Comparison of ENCODE assay signal across 16 cellular contexts in the genomic region with DNA sequence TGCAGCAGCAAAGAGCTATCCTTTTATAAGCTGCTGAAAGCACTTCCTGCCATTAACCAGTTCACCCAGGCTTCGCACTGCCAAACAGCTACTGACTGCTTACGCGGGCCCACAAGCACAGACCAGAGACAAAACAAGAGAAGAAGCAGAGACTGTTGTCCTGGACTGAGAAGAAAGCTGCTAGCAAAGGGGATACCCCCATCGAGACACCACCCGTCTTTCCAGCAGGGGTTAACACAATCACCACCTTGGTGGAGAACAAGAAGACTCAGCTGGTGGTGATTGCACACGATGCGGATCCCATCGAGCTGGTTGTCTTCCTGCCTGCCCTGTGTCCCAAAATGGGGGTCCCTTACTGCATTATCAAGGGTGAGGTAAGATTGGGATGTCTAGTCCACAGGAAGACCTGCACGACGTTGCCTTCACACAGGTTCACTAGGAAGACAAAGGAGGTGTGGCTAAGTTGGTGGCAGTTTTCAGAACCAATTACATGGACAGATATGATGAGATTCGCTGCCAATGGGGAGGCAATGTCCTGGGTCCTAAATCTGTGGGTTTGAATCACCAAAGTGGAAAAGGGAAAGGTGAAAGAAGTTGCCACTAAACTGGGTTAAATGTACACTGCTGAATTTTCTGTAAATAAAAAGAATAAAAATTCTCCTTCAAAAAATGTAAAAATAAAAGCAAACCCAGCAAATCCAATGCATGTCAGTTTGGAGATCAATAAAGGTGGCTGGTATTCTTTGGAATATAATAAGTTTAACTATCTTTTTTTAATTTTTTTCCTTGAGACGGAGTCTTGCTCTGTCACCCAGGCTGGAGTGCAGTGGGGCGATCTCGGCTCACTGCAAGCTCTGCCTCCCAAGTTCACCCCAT. TPM values are rescaled to one million over a fixed set of nuclear protein-coding genes. Genes with fewer than 3 reads are reported as not detected.
DNase-seq lines count a peak whose midpoint lies in the region; ATAC-seq, FAIRE-seq and TF ChIP-seq lines count a peak whose summit lies in the region.
"Had no signal": no experiment of that assay in that cellular context is flagged by ENCODE, and none has a peak within 500 bp of the region (broad histone marks: within the 10 kb centered on the region; RNA-seq: fewer than 3 reads in every experiment).

No MANE protein-coding gene starts in this region.

- DNase-seq in CD14-positive monocyte (ENCODE audit: low spot score) = no peak
- no peak for DNase-seq in bronchial epithelial cell (ENCODE audit: low read depth)
- DNase-seq in naive B cell = no peak
- DNase-seq in HFFc6 = no peak
- no peak for DNase-seq in adrenal gland
- DNase-seq in SK-N-DZ (ENCODE audit: low spot score) = no peak
- DNase-seq: activated T-cell treated with anti-CD3 and anti-CD28 coated beads for 4 hours; aorta; effector CD4-positive, alpha-beta T cell; posterior cingulate gyrus had no signal

- H3K36me3 ChIP-seq in ES-I3 (ENCODE audit: insufficient read depth, low read length) = no peaks in the 10 kb centered on the region
- H3K36me3 ChIP-seq in bronchial epithelial cell (ENCODE audit: control insufficient read depth, insufficient read depth, low read length) = no peaks in the 10 kb centered on the region
- no peaks in the 10 kb centered on the region for H3K36me3 ChIP-seq in adrenal gland (replicated peaks in 1 of 2)

- TF ChIP-seq POLR2A in adrenal gland (IDR thresholded peaks at IDR 0.05) = no peak

- H3K36me3 Mint-ChIP-seq in CD14-positive monocyte (peaks cover 16 to 21% of the 10 kb centered on the region in 2 donors), naive B cell (peaks cover 0 to 15% of the 10 kb centered on the region in 2 donors), HFFc6 (ENCODE audit: low read depth) (no peaks in the 10 kb centered on the region)
- H3K36me3 Mint-ChIP-seq: stimulated activated effector memory CD8-positive, alpha-beta T cell treated with anti-CD3 and anti-CD28 coated beads, Interleukin-12 subunit alpha, Interleukin-12 subunit beta, amount 100 ng/mL, for 72 hours had no signal

- H3K9me3 Mint-ChIP-seq in CD14-positive monocyte (peaks cover 0 to 4% (median 0%) of the 10 kb centered on the region in 7 donors), naive B cell (peaks cover 0 to 4% (median 0%) of the 10 kb centered on the region in 7 donors), HFFc6 (no peaks in the 10 kb centered on the region)
- H3K9me3 Mint-ChIP-seq: stimulated activated effector memory CD8-positive, alpha-beta T cell treated with anti-CD3 and anti-CD28 coated beads, Interleukin-12 subunit alpha, Interleukin-12 subunit beta, amount 100 ng/mL, for 72 hours had no signal

- H3K4me3 ChIP-seq in bronchial epithelial cell (ENCODE audit: low read depth, low read length) (no peak overlapping the region), adrenal gland (peak overlapping the region in 1 of 4 donors; percentile 84)

- WGBS in adrenal gland, 4 donors = 69 to 76% (median 75%) methylated on average over 14 of the region's 14 CpGs

- peak; percentile 40 for FAIRE-seq in bronchial epithelial cell (lab: Jason Lieb, UNC)
- FAIRE-seq: frontal cortex, keratinocyte had no signal

- H3K27me3 ChIP-seq in bronchial epithelial cell (ENCODE audit: control insufficient read depth, insufficient read depth, low read length) (no peaks in the 10 kb centered on the region), adrenal gland (no peaks in the 10 kb centered on the region)

- H3K4me1 ChIP-seq in ES-I3 (ENCODE audit: insufficient read depth, low read length) (no peaks in the 10 kb centered on the region), adrenal gland (replicated peaks in 1 of 2) (peaks cover 0 to 6% of the 10 kb centered on the region in 2 donors)

- H3K27ac Mint-ChIP-seq in CD14-positive monocyte (peak overlapping the region in 2 of 7 donors; percentile 5 to 21), naive B cell (peak overlapping the region in 3 of 6 donors; percentile 27 to 67 (median 56)), HFFc6 (no peak overlapping the region)

- no peak overlapping the region for H3K27ac ChIP-seq in adrenal gland

- intact Hi-C loops in CD14-positive monocyte (cut with micrococcal nuclease) = no loop called here
- intact Hi-C loops in adrenal gland (cut with DNase I) = no loop called here

- H3K9ac ChIP-seq in ES-I3 (ENCODE audit: low read depth, low read length) = peak overlapping the region; percentile 10; the same call in 1 of the 2 replicates

- no peak for TF ChIP-seq CTCF in CD14-positive monocyte (IDR thresholded peaks at IDR 0.05)
- TF ChIP-seq CTCF in bronchial epithelial cell (IDR thresholded peaks at IDR 0.05; ENCODE audit: insufficient read depth, low read length, severe bottlenecking) = no peak
- TF ChIP-seq CTCF in HFFc6 (IDR thresholded peaks at IDR 0.05) = no peak
- no peak for TF ChIP-seq CTCF in adrenal gland (IDR thresholded peaks at IDR 0.05)

- peaks cover 41% of the 10 kb centered on the region for H3K4me1 Mint-ChIP-seq in CD14-positive monocyte
- H3K4me1 Mint-ChIP-seq in naive B cell = peaks cover 32 to 43% (median 38%) of the 10 kb centered on the region in 3 donors
- H3K4me1 Mint-ChIP-seq in HFFc6 (ENCODE audit: low read depth) = peaks cover 13% of the 10 kb centered on the region

- H3K9me3 ChIP-seq in ES-I3 (ENCODE audit: control insufficient read depth, insufficient read depth, low read length) (no peaks in the 10 kb centered on the region), adrenal gland (replicated peaks in 1 of 3) (no peaks in the 10 kb centered on the region)

- ATAC-seq in naive B cell (ENCODE audit: low read depth in 2 of 2) (no peak), GM18519 (IDR thresholded peaks at IDR 0.05; ENCODE audit: low FRiP score, unreplicated experiment) (no peak)
- ATAC-seq: activated CD4-positive, CD25-positive, alpha-beta regulatory T cell treated with anti-CD3 and anti-CD28 coated beads, Interleukin-2, amount 50 U/mL, for 24 hours had no signal

- peaks cover 0 to 1% (median 1%) of the 10 kb centered on the region in 3 donors for H3K27me3 Mint-ChIP-seq in CD14-positive monocyte (ENCODE audit: low read depth in 3 of 3)
- no peaks in the 10 kb centered on the region for H3K27me3 Mint-ChIP-seq in naive B cell
- peaks cover 4% of the 10 kb centered on the region for H3K27me3 Mint-ChIP-seq in HFFc6 (ENCODE audit: insufficient read depth)

- H3K4me3 Mint-ChIP-seq in CD14-positive monocyte (peak overlapping the region; percentile 85 to 99), naive B cell (peak overlapping the region; percentile 80 to 100 (median 94)), HFFc6 (no peak overlapping the region)

RNA-seq across cellular contexts. Expression of gene FMO5, which starts 1.2 kb away (rescaled TPM):
- polyA plus RNA-seq in CD14-positive monocyte (10 to 100 TPM; 16.8 to 18.0 TPM), naive B cell (ENCODE audit: low read depth in 6 of 6) (10 to 100 TPM in 2 of 6 donors, 1 to 10 TPM in 4; 6.5 to 17.5 (median 9.7) TPM), adrenal gland (1 to 10 TPM; 4.6 to 7.3 (median 4.8) TPM)
- total RNA-seq in bronchial epithelial cell (0.51 TPM in 1 of 2 replicates, not detected in the other), adrenal gland (10 to 100 TPM in 6 of 8 donors, 1 to 10 TPM in 2; 6.0 to 28.4 (median 10.9) TPM)
- total RNA-seq in HFFc6 (2021; fragmentation: NEBNext Ultra II Directional; extraction: Animal tissue kit (Norgen Biotek cat#: 25700)) = under 1 TPM in 5 of 6 experiments, not detected in 1; 0.21 to 0.53 (median 0.31) TPM
- polyA plus RNA-seq in SK-N-DZ (2014; cell fraction: cytosol; rRNA removed) = not detected in 2 replicates
- 0.13 TPM in 1 of 2 replicates, not detected in the other for polyA plus RNA-seq in SK-N-DZ (2014; cell fraction: nucleus; rRNA removed)

RNA-seq across cellular contexts. Expression of gene CHD1L, which starts 18.5 kb away (rescaled TPM):
- polyA plus RNA-seq in CD14-positive monocyte (10 to 100 TPM; 13.1 to 15.2 TPM), naive B cell (ENCODE audit: low read depth in 6 of 6) (10 to 100 TPM; 24.4 to 66.2 (median 40.6) TPM), adrenal gland (10 to 100 TPM; 20.2 to 28.3 (median 24.2) TPM)
- total RNA-seq in bronchial epithelial cell (30.8 and 34.6 TPM in 2 replicates), adrenal gland (10 to 100 TPM; 11.8 to 28.9 (median 22.6) TPM)
- 10 to 100 TPM; 34.4 to 43.2 (median 38.0) TPM for total RNA-seq in HFFc6 (2021; fragmentation: NEBNext Ultra II Directional; extraction: Animal tissue kit (Norgen Biotek cat#: 25700))
- polyA plus RNA-seq in SK-N-DZ (2014; cell fraction: cytosol; rRNA removed) = 55.2 and 55.3 TPM in 2 replicates
- 78.3 and 93.3 TPM in 2 replicates for polyA plus RNA-seq in SK-N-DZ (2014; cell fraction: nucleus; rRNA removed)

RNA-seq across cellular contexts. Expression of gene PRKAB2, which starts 51.7 kb away (rescaled TPM):
- polyA plus RNA-seq in CD14-positive monocyte (1 to 10 TPM; 1.1 to 1.7 TPM), naive B cell (ENCODE audit: low read depth in 6 of 6) (1 to 10 TPM in 5 of 6 donors, not detected in 1; 4.1 to 9.3 (median 5.0) TPM), adrenal gland (10 to 100 TPM in 1 of 3 donors, 1 to 10 TPM in 2; 4.3 to 28.1 (median 9.7) TPM)
- total RNA-seq in bronchial epithelial cell (23.2 and 27.9 TPM in 2 replicates), adrenal gland (10 to 100 TPM in 6 of 8 donors, 1 to 10 TPM in 2; 9.3 to 23.0 (median 14.4) TPM)
- total RNA-seq in HFFc6 (2021; fragmentation: NEBNext Ultra II Directional; extraction: Animal tissue kit (Norgen Biotek cat#: 25700)) = 10 to 100 TPM in 5 of 6 experiments, 1 to 10 TPM in 1; 8.7 to 13.2 (median 11.5) TPM
- 21.5 and 22.8 TPM in 2 replicates for polyA plus RNA-seq in SK-N-DZ (2014; cell fraction: cytosol; rRNA removed)
- polyA plus RNA-seq in SK-N-DZ (2014; cell fraction: nucleus; rRNA removed) = 38.1 and 47.7 TPM in 2 replicates
